ENCODE assay signal across 15 cellular contexts in the genomic region with DNA sequence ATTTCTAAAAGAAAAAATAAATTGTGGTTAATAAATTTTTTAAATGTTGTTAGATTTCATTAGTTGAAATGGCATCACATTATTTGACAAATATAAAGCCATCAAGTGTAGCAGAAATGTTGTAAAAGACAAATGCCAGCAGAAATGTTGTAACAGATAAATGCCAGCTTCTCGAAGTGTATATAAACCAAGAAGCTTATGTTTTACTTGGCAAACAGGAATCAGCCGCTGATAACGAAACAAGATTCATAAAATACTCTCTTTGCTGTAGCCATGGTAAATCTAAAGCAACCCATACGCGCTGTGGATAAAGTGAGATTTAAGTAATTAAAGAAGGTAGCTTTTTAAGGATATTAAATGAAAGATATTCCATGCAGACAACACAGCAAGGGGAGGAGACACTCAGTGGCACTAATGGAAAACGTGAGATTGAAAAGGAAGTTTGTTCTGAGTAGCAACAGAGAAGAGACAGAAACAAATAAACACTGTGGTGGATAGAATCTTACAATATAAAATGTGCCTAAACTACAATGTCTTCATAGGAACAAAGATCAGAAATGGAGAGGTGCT.
"Had no signal": no experiment of that assay in that cellular context is flagged by ENCODE, and none has a peak within 500 bp of the region (broad histone marks: within the 10 kb centered on the region; RNA-seq: fewer than 3 reads in every experiment).

No MANE protein-coding gene starts in this region.

- H3K27me3 ChIP-seq: stomach, thyroid gland had no signal

- H3K9me3 ChIP-seq: stomach, thyroid gland had no signal

- H3K4me3 ChIP-seq: stomach, thyroid gland had no signal

- H3K36me3 ChIP-seq: thyroid gland had no signal

- H3K27ac ChIP-seq: epithelial cell of prostate, stomach, thyroid gland had no signal

- DNase-seq: activated CD4-positive, alpha-beta T cell treated with anti-CD3 and anti-CD28 coated beads, Interleukin-2, amount 50 U/mL, for 4 hours; activated CD4-positive, CD25-positive, alpha-beta regulatory T cell treated with anti-CD3 and anti-CD28 coated beads, Interleukin-2, amount 50 U/mL, for 72 hours; activated effector memory CD4-positive, alpha-beta T cell treated with anti-CD3 and anti-CD28 coated beads, Interleukin-2, amount 50 U/mL, for 16 hours; activated naive CD8-positive, alpha-beta T cell treated with anti-CD3 and anti-CD28 coated beads for 36 hours; activated T-cell treated with anti-CD3 and anti-CD28 coated beads, Interleukin-2, amount 50 U/mL, for 4 hours; anterior cingulate cortex; effector CD4-positive, alpha-beta T cell; islet precursor cell; mesendoderm; stimulated activated CD4-positive, alpha-beta T cell treated with anti-CD3 and anti-CD28 coated beads, Interleukin-4, amount 100 ng/mL, for 4 hours; stomach; T-helper 17 cell; thyroid gland had no signal

- ATAC-seq: activated T-cell treated with anti-CD3 and anti-CD28 coated beads, Interleukin-2, amount 50 U/mL, for 4 hours; left lobe of liver; T-helper 17 cell had no signal
